In genomic region chr19:5372572-5373200, GRCh38 we compare ENCODE assay signal across 1 cellular context.
TF ChIP-seq lines count a peak whose summit lies in the region.

No MANE protein-coding gene starts in this region.

TF ChIP-seq in GM12878, 131 proteins besides CTCF, POLR2A, EP300 and RAD21 (continued from another document):
- TF ChIP-seq CHD1 (IDR thresholded peaks at IDR 0.05; ENCODE audit: low read depth, low read length) = no peak
